In genomic region chr3:123096701-123097100, GRCh38 we compare ENCODE assay signal across 12 cellular contexts. TPM values are rescaled to one million over a fixed set of nuclear protein-coding genes. Genes with fewer than 3 reads are reported as not detected.
DNase-seq lines count a peak whose midpoint lies in the region; ATAC-seq and TF ChIP-seq lines count a peak whose summit lies in the region.
"Had no signal": no experiment of that assay in that cellular context is flagged by ENCODE, and none has a peak within 500 bp of the region (broad histone marks: within the 10 kb centered on the region; RNA-seq: fewer than 3 reads in every experiment).

No MANE protein-coding gene starts in this region.

- no peak overlapping the region for H3K4me3 ChIP-seq in adrenal gland

- ATAC-seq in GM21786 (IDR thresholded peaks at IDR 0.05; ENCODE audit: unreplicated experiment) (no peak), GM21360 (IDR thresholded peaks at IDR 0.05; ENCODE audit: unreplicated experiment) (no peak)
- ATAC-seq in activated CD4-positive, alpha-beta T cell treated with anti-CD3 and anti-CD28 coated beads for 36 hours: no peak

- no peaks in the 10 kb centered on the region for H3K4me1 Mint-ChIP-seq in activated CD4-positive, alpha-beta T cell treated with anti-CD3 and anti-CD28 coated beads for 36 hours

- no peak overlapping the region for H3K27ac Mint-ChIP-seq in activated CD4-positive, alpha-beta T cell treated with anti-CD3 and anti-CD28 coated beads for 36 hours

- DNase-seq in DMS 273 (lab: John Stamatoyannopoulos, UW; ENCODE audit: unreplicated experiment) (peak; percentile 98), adrenal gland (peak; percentile 68 to 89 (median 84)), cardiac septum (ENCODE audit: low spot score) (peak; percentile 89), posterior cingulate gyrus (peak; percentile 53 to 95 (median 64)), activated T-cell treated with anti-CD3 and anti-CD28 coated beads for 4 hours (no peak)
- no peak for DNase-seq in activated CD4-positive, alpha-beta T cell treated with anti-CD3 and anti-CD28 coated beads for 36 hours
- DNase-seq: activated CD4-positive, alpha-beta T cell treated with anti-CD3 and anti-CD28 coated beads for 48 hours; Caco-2; central memory CD4-positive, alpha-beta T cell; retina had no signal

- peaks cover 24% of the 10 kb centered on the region for H3K36me3 Mint-ChIP-seq in activated CD4-positive, alpha-beta T cell treated with anti-CD3 and anti-CD28 coated beads for 36 hours (ENCODE audit: low read depth)

- peaks cover 28 to 33% of the 10 kb centered on the region in 2 donors for H3K4me1 ChIP-seq in adrenal gland (replicated peaks in 1 of 2)

- 23 to 35% (median 25%) methylated on average over 8 to 11 of the region's 11 CpGs for WGBS in adrenal gland, 4 donors

- intact Hi-C loops in adrenal gland (cut with DNase I) (no loop called here), cardiac septum (cut with DNase I) (loop anchor here (5.0 kb wide), 1 partner anchor 154 kb away; no protein-coding TSS in a partner anchor), posterior cingulate gyrus (cut with DNase I) (no loop called here)
- intact Hi-C loops in activated CD4-positive, alpha-beta T cell treated with anti-CD3 and anti-CD28 coated beads for 36 hours (cut with DNase I, micrococcal nuclease): no loop called here

- peak overlapping the region in 3 of 5 donors; percentile 50 to 70 (median 62) for H3K27ac ChIP-seq in adrenal gland

- peak in 1 of 2 donors; percentile 27 for TF ChIP-seq POLR2A in adrenal gland (IDR thresholded peaks at IDR 0.05)

- no peak for TF ChIP-seq CTCF in adrenal gland (IDR thresholded peaks at IDR 0.05)

- POLR2A ChIA-PET in activated CD4-positive, alpha-beta T cell treated with anti-CD3 and anti-CD28 coated beads for 36 hours (lab: Charles Lee): no interaction called here

- CTCF ChIA-PET in activated CD4-positive, alpha-beta T cell treated with anti-CD3 and anti-CD28 coated beads for 36 hours (lab: Charles Lee): no interaction called here

- no peaks in the 10 kb centered on the region for H3K27me3 ChIP-seq in adrenal gland

- H3K9me3 ChIP-seq in adrenal gland (replicated peaks in 1 of 3): no peaks in the 10 kb centered on the region
- H3K9me3 ChIP-seq: Caco-2 had no signal

- no peaks in the 10 kb centered on the region for H3K9me3 Mint-ChIP-seq in activated CD4-positive, alpha-beta T cell treated with anti-CD3 and anti-CD28 coated beads for 36 hours (ENCODE audit: low read depth)

- no peak overlapping the region for H3K4me3 Mint-ChIP-seq in activated CD4-positive, alpha-beta T cell treated with anti-CD3 and anti-CD28 coated beads for 36 hours

- H3K27me3 Mint-ChIP-seq in activated CD4-positive, alpha-beta T cell treated with anti-CD3 and anti-CD28 coated beads for 36 hours: no peaks in the 10 kb centered on the region

- peaks cover 0 to 39% of the 10 kb centered on the region in 2 donors for H3K36me3 ChIP-seq in adrenal gland (replicated peaks in 1 of 2)

RNA-seq across cellular contexts. Expression of gene PDIA5, which starts 29.9 kb away (rescaled TPM):
- total RNA-seq in adrenal gland (10 to 100 TPM; 39.0 to 88.9 (median 56.7) TPM), cardiac septum (8.8 TPM)
- polyA plus RNA-seq in adrenal gland: 10 to 100 TPM; 27.0 to 52.6 (median 29.3) TPM
- total RNA-seq in activated CD4-positive, alpha-beta T cell treated with anti-CD3 and anti-CD28 coated beads for 36 hours: 10 to 100 TPM; 19.5 to 20.7 TPM

Comparison
In these comparisons a context has a peak if more than half of its experiments do, and no peak if none do; other contexts are left out.
1. DNase-seq: peak in DMS 273 (single experiment), adrenal gland (7 of 7), cardiac septum (single experiment) and posterior cingulate gyrus (10 of 10); none in activated T-cell treated with anti-CD3 and anti-CD28 coated beads for 4 hours (single experiment) and activated CD4-positive, alpha-beta T cell treated with anti-CD3 and anti-CD28 coated beads for 36 hours (single experiment).